29 cellular contexts compared by ENCODE assay signal in genomic region chr12:64418209-64418608, GRCh38. TPM values are rescaled to one million over a fixed set of nuclear protein-coding genes. Genes with fewer than 3 reads are reported as not detected.
"Had no signal": no experiment of that assay in that cellular context is flagged by ENCODE, and none has a peak within 500 bp of the region (broad histone marks: within the 10 kb centered on the region; RNA-seq: fewer than 3 reads in every experiment).

No MANE protein-coding gene starts in this region.

- H2AFZ ChIP-seq: neural progenitor cell, parathyroid adenoma had no signal

- H3K4me3 Mint-ChIP-seq: activated CD4-positive, alpha-beta T cell treated with anti-CD3 and anti-CD28 coated beads for 36 hours; central memory CD8-positive, alpha-beta T cell; dendritic cell treated with granulocyte-macrophage colony-stimulating factor and Interleukin-4, amounts not matched to agents 40 ng/mL and 50 ng/mL, for 4 days; memory B cell; naive thymus-derived CD8-positive, alpha-beta T cell; neural progenitor cell; T-helper 2 cell treated with Interferon-gamma antibody and Interleukin-4, amounts not matched to agents 5 μg/mL and 100 μg/mL, for 36 hours; type B pancreatic cell had no signal

- H3K79me2 ChIP-seq: parathyroid adenoma had no signal

- H3K9ac ChIP-seq: neural progenitor cell, parathyroid adenoma had no signal

- H3K9me3 ChIP-seq: esophagus muscularis mucosa, heart right ventricle, psoas muscle, sigmoid colon, uterus had no signal

- H3K4me1 ChIP-seq: esophagus muscularis mucosa, foreskin keratinocyte, neural progenitor cell, parathyroid adenoma, psoas muscle, sigmoid colon, uterus had no signal

- H3K4me3 ChIP-seq: esophagus muscularis mucosa, heart right ventricle, neural progenitor cell, psoas muscle, sigmoid colon, uterus had no signal

- H3K27ac Mint-ChIP-seq: dendritic cell treated with granulocyte-macrophage colony-stimulating factor and Interleukin-4, amounts not matched to agents 40 ng/mL and 50 ng/mL, for 4 days; memory B cell; naive thymus-derived CD8-positive, alpha-beta T cell; neural progenitor cell; type B pancreatic cell had no signal

- H3K27me3 ChIP-seq: esophagus muscularis mucosa, foreskin keratinocyte, heart right ventricle, neural progenitor cell, sigmoid colon, uterus had no signal

- ATAC-seq: activated CD4-positive, alpha-beta T cell treated with anti-CD3 and anti-CD28 coated beads for 36 hours; foreskin keratinocyte; heart right ventricle; naive thymus-derived CD8-positive, alpha-beta T cell; psoas muscle had no signal

- H3K4me1 Mint-ChIP-seq: central memory CD8-positive, alpha-beta T cell; memory B cell; neural progenitor cell had no signal

- H3K27ac ChIP-seq: esophagus muscularis mucosa, foreskin keratinocyte, neural progenitor cell, parathyroid adenoma, psoas muscle, sigmoid colon, uterus had no signal

- H3K4me2 ChIP-seq: neural progenitor cell had no signal

- H3K9me3 Mint-ChIP-seq: central memory CD8-positive, alpha-beta T cell; dendritic cell treated with granulocyte-macrophage colony-stimulating factor and Interleukin-4, amounts not matched to agents 40 ng/mL and 50 ng/mL, for 4 days; memory B cell; naive thymus-derived CD8-positive, alpha-beta T cell; neural progenitor cell; T-helper 2 cell treated with Interferon-gamma antibody and Interleukin-4, amounts not matched to agents 5 μg/mL and 100 μg/mL, for 36 hours; type B pancreatic cell had no signal

- H3K36me3 ChIP-seq: uterus had no signal

- DNase-seq: activated CD4-positive, alpha-beta T cell treated with anti-CD3 and anti-CD28 coated beads for 36 hours; activated CD4-positive, alpha-beta T cell treated with anti-CD3 and anti-CD28 coated beads, Interleukin-2, amount 50 U/mL, for 48 hours; activated CD4-positive, CD25-positive, alpha-beta regulatory T cell; activated naive CD4-positive, alpha-beta T cell; anterior cingulate cortex; foreskin keratinocyte; heart right ventricle; naive thymus-derived CD8-positive, alpha-beta T cell; occipital lobe; psoas muscle; sigmoid colon; small intestine; stimulated activated CD4-positive, alpha-beta T cell treated with anti-CD3 and anti-CD28 coated beads, Interleukin-1b, Interleukin-23, amount 100 ng/mL, for 48 hours; stimulated activated CD4-positive, alpha-beta T cell treated with anti-CD3 and anti-CD28 coated beads, Interleukin-4, amount 100 ng/mL, for 4 hours; stimulated activated CD8-positive, alpha-beta memory T cell treated with anti-CD3 and anti-CD28 coated beads, Interleukin-4, amount 100 ng/mL, for 48 hours; stimulated activated naive CD4-positive, alpha-beta T cell treated with Interleukin-2 at 50 U/mL for 16 hours; substantia nigra; T-helper 1 cell; uterus had no signal

- H3K27me3 Mint-ChIP-seq: activated CD4-positive, alpha-beta T cell treated with anti-CD3 and anti-CD28 coated beads for 36 hours; central memory CD8-positive, alpha-beta T cell; dendritic cell treated with granulocyte-macrophage colony-stimulating factor and Interleukin-4, amounts not matched to agents 40 ng/mL and 50 ng/mL, for 4 days; memory B cell; naive thymus-derived CD8-positive, alpha-beta T cell; type B pancreatic cell had no signal

RNA-seq across cellular contexts. Expression of gene C12orf56, which starts 27.7 kb away (rescaled TPM):
- total RNA-seq: activated CD4-positive, alpha-beta T cell treated with anti-CD3 and anti-CD28 coated beads for 36 hours; glomerular endothelial cell; heart right ventricle; naive thymus-derived CD8-positive, alpha-beta T cell; occipital lobe; psoas muscle had no signal
- polyA plus RNA-seq: adipose tissue, heart right ventricle, small intestine had no signal
